ENCODE assay signal across 19 cellular contexts in the genomic region with DNA sequence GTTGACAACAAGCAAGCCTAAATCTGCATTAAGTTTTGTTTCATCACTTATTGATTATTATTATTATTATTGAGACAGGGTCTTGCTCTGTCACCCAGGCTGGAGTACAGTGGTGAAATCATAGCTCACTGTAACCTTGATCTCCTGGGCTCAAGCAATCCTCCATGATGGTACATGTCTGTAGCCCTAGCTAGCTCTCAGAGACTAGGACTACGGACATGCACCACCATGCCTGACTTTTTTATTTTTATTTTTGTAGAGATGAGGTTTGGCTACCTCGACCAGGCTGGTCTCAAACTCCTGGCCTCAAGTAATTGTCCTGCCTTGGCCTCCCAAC. TPM values are rescaled to one million over a fixed set of nuclear protein-coding genes. Genes with fewer than 3 reads are reported as not detected.
DNase-seq lines count a peak whose midpoint lies in the region; ATAC-seq lines count a peak whose summit lies in the region.
"Had no signal": no experiment of that assay in that cellular context is flagged by ENCODE, and none has a peak within 500 bp of the region (broad histone marks: within the 10 kb centered on the region; RNA-seq: fewer than 3 reads in every experiment).

No MANE protein-coding gene starts in this region.

- H3K4me1 ChIP-seq in GM23248 (ENCODE audit: insufficient read depth) = no peaks in the 10 kb centered on the region
- H3K4me1 ChIP-seq: psoas muscle had no signal

- H3K36me3 ChIP-seq in GM23248 (ENCODE audit: low read depth) = no peaks in the 10 kb centered on the region

- no peak overlapping the region for H2AFZ ChIP-seq in GM23248
- H2AFZ ChIP-seq: hepatocyte had no signal

- no peak overlapping the region for H3K4me3 Mint-ChIP-seq in activated T-cell treated with anti-CD3 and anti-CD28 coated beads, Interleukin-2, amount 50 U/mL, for 24 hours
- H3K4me3 Mint-ChIP-seq: naive thymus-derived CD4-positive, alpha-beta T cell; type B pancreatic cell had no signal

- no peaks in the 10 kb centered on the region for H3K79me2 ChIP-seq in GM23248 (ENCODE audit: insufficient read depth)
- H3K79me2 ChIP-seq: hepatocyte had no signal

- H4K20me1 ChIP-seq in GM23248 (ENCODE audit: insufficient read depth) = no peaks in the 10 kb centered on the region

- H3K27ac ChIP-seq in GM23248 = no peak overlapping the region
- H3K27ac ChIP-seq: hepatocyte, HL-60, psoas muscle, RWPE1 had no signal

- H3K27ac Mint-ChIP-seq in activated T-cell treated with anti-CD3 and anti-CD28 coated beads, Interleukin-2, amount 50 U/mL, for 24 hours = no peak overlapping the region
- H3K27ac Mint-ChIP-seq: activated T-cell treated with anti-CD3 and anti-CD28 coated beads, Interleukin-2, amount 50 U/mL, for 72 hours; naive thymus-derived CD4-positive, alpha-beta T cell; type B pancreatic cell had no signal

- no peaks in the 10 kb centered on the region for H3F3A ChIP-seq in GM23248 (ENCODE audit: insufficient read depth)

- peak; percentile 20 for ATAC-seq in GM18499 (IDR thresholded peaks at IDR 0.05; ENCODE audit: insufficient read depth, unreplicated experiment)
- peak; percentile 45 for ATAC-seq in GM19395 (IDR thresholded peaks at IDR 0.05; ENCODE audit: unreplicated experiment)
- ATAC-seq in HG02610 (IDR thresholded peaks at IDR 0.05; ENCODE audit: unreplicated experiment) = peak; percentile 27
- peak; percentile 32 for ATAC-seq in HG03342 (IDR thresholded peaks at IDR 0.05; ENCODE audit: unreplicated experiment)
- ATAC-seq in HG03460 (IDR thresholded peaks at IDR 0.05; ENCODE audit: unreplicated experiment) = no peak
- ATAC-seq: naive thymus-derived CD4-positive, alpha-beta T cell; psoas muscle had no signal

- H3K9me3 ChIP-seq in GM23248 (ENCODE audit: low read depth) = no peaks in the 10 kb centered on the region
- H3K9me3 ChIP-seq: psoas muscle had no signal

- in situ Hi-C loops in GM23248 (cut with MboI) = no loop called here

- H3K27me3 ChIP-seq in GM23248 (replicated peaks; ENCODE audit: insufficient read depth) = no peaks in the 10 kb centered on the region
- H3K27me3 ChIP-seq: hepatocyte had no signal

- H3K9ac ChIP-seq in GM23248 = no peak overlapping the region

- H3K9me3 Mint-ChIP-seq in activated T-cell treated with anti-CD3 and anti-CD28 coated beads, Interleukin-2, amount 50 U/mL, for 24 hours = peaks cover 13% of the 10 kb centered on the region
- H3K9me3 Mint-ChIP-seq: type B pancreatic cell had no signal

- 76 to 80% methylated on average over 2 of the region's 2 CpGs for WGBS in GM23248 (ENCODE audit: low coverage in 1 of 2, low lambda C conversion rate in 2 of 2, missing lambda C conversion rate in 2 of 2), 2 experiments

- H3K4me1 Mint-ChIP-seq in activated T-cell treated with anti-CD3 and anti-CD28 coated beads, Interleukin-2, amount 50 U/mL, for 24 hours (ENCODE audit: low read depth) = peaks cover 24% of the 10 kb centered on the region

- no peaks in the 10 kb centered on the region for H3K9me2 ChIP-seq in GM23248 (ENCODE audit: insufficient read depth)

- H3K4me2 ChIP-seq in GM23248 (ENCODE audit: unreplicated experiment) = no peak overlapping the region
- H3K4me2 ChIP-seq: hepatocyte had no signal

- no peak for DNase-seq in AML-193 (lab: John Stamatoyannopoulos, UW)
- no peak for DNase-seq in activated T-cell treated with anti-CD3 and anti-CD28 coated beads, Interleukin-2, amount 50 U/mL, for 24 hours
- DNase-seq in GM23248 = no peak
- DNase-seq: activated CD4-positive, alpha-beta T cell treated with anti-CD3 and anti-CD28 coated beads for 4 hours; amygdala; NCI-H2029 treated with DMSO at 0.1 percent for 48 hours; NCI-H774; psoas muscle had no signal

- no peaks in the 10 kb centered on the region for H3K36me3 Mint-ChIP-seq in activated T-cell treated with anti-CD3 and anti-CD28 coated beads, Interleukin-2, amount 50 U/mL, for 24 hours (ENCODE audit: low read depth)

- H3K27me3 Mint-ChIP-seq in activated T-cell treated with anti-CD3 and anti-CD28 coated beads, Interleukin-2, amount 50 U/mL, for 24 hours = no peaks in the 10 kb centered on the region
- H3K27me3 Mint-ChIP-seq: naive thymus-derived CD4-positive, alpha-beta T cell had no signal

- no peak overlapping the region for H3K4me3 ChIP-seq in GM23248
- H3K4me3 ChIP-seq: hepatocyte, psoas muscle had no signal

RNA-seq across cellular contexts. Expression of a gene that starts 35.7 kb away (rescaled TPM):
- 16.8 and 38.7 TPM in 2 replicates for total RNA-seq in GM23248 (2014; rRNA removed; shearing (Covaris generic))
- 16.0 and 19.9 TPM in 2 replicates for polyA plus RNA-seq in GM23248 (2016; fragmentation: Nextera tagmentation; extraction: Ambion mirVana)
